In genomic region chr3:39315420-39315819, GRCh38 we compare ENCODE assay signal across 30 cellular contexts. TPM values are rescaled to one million over a fixed set of nuclear protein-coding genes. Genes with fewer than 3 reads are reported as not detected.
"Had no signal": no experiment of that assay in that cellular context is flagged by ENCODE, and none has a peak within 500 bp of the region (broad histone marks: within the 10 kb centered on the region; RNA-seq: fewer than 3 reads in every experiment).

No MANE protein-coding gene starts in this region.

- ATAC-seq: left lobe of liver, lower lobe of right lung, mucosa of descending colon, right cardiac atrium had no signal

- H3K4me3 Mint-ChIP-seq: activated B cell treated with CpG ODN at 0.5 μM for 24 hours; brain; dendritic cell treated with granulocyte-macrophage colony-stimulating factor and Interleukin-4, amounts not matched to agents 40 ng/mL and 50 ng/mL, for 4 days; immature natural killer cell; naive B cell; T-helper 1 cell treated with Interleukin-12 subunit alpha and Interleukin-12 subunit beta and Interleukin-4 antibody, amounts not matched to agents 30 μg/mL and 1 μg/mL, for 36 hours; type B pancreatic cell had no signal

- H3K27me3 Mint-ChIP-seq: dendritic cell treated with granulocyte-macrophage colony-stimulating factor and Interleukin-4, amounts not matched to agents 40 ng/mL and 50 ng/mL, for 4 days had no signal

- H3K4me3 ChIP-seq: hepatocyte, lower lobe of right lung, mucosa of descending colon, vagina had no signal

- H3K4me1 ChIP-seq: lower lobe of right lung, parathyroid adenoma, vagina had no signal

- H3K27ac ChIP-seq: hepatocyte, lower lobe of right lung, parathyroid adenoma, vagina had no signal

- DNase-seq: activated B cell treated with CpG ODN at 0.5 μM for 24 hours; activated CD4-positive, alpha-beta T cell treated with anti-CD3 and anti-CD28 coated beads, Interleukin-2, amount 50 U/mL, for 1 hour; activated naive CD4-positive, alpha-beta T cell treated with Interleukin-2 at 50 U/mL for 16 hours; aorta; caudate nucleus; effector CD4-positive, alpha-beta T cell; erythroblast; foreskin melanocyte; immature natural killer cell; lower lobe of right lung; mesendoderm; mucosa of descending colon; naive B cell; nucleus accumbens; right cardiac atrium; stimulated activated CD4-positive, alpha-beta T cell treated with anti-CD3 and anti-CD28 coated beads, Interleukin-4, amount 100 ng/mL, for 24 hours; T1000 had no signal

- H3K4me1 Mint-ChIP-seq: activated B cell treated with CpG ODN at 0.5 μM for 24 hours, brain, immature natural killer cell, naive B cell had no signal

- H3K27ac Mint-ChIP-seq: activated B cell treated with CpG ODN at 0.5 μM for 24 hours; brain; dendritic cell treated with granulocyte-macrophage colony-stimulating factor and Interleukin-4, amounts not matched to agents 40 ng/mL and 50 ng/mL, for 4 days; immature natural killer cell; T-helper 1 cell treated with Interleukin-12 subunit alpha and Interleukin-12 subunit beta and Interleukin-4 antibody, amounts not matched to agents 30 μg/mL and 1 μg/mL, for 36 hours; type B pancreatic cell had no signal

- H3K9me3 ChIP-seq: lower lobe of right lung, vagina had no signal

- H3K27me3 ChIP-seq: hepatocyte, vagina had no signal

- H3K36me3 Mint-ChIP-seq: brain, type B pancreatic cell had no signal

- H3K36me3 ChIP-seq: lower lobe of right lung, vagina had no signal

RNA-seq across cellular contexts. Expression of gene CCR8, which starts 14.1 kb away (rescaled TPM):
- total RNA-seq: activated B cell treated with CpG ODN at 0.5 μM for 24 hours, aorta, fibroblast of lung, hepatocyte, kidney epithelial cell, left lobe of liver, lower lobe of right lung, pulmonary artery endothelial cell, right cardiac atrium, temporal lobe, vagina had no signal
- polyA plus RNA-seq: aorta, fibroblast of lung, hepatocyte, neural cell, right cardiac atrium had no signal

RNA-seq across cellular contexts. Expression of gene CX3CR1, which starts 35.6 kb away (rescaled TPM):
- total RNA-seq: kidney epithelial cell, pulmonary artery endothelial cell, vagina had no signal
- polyA plus RNA-seq: fibroblast of lung, hepatocyte, neural cell had no signal
